In the genomic region with DNA sequence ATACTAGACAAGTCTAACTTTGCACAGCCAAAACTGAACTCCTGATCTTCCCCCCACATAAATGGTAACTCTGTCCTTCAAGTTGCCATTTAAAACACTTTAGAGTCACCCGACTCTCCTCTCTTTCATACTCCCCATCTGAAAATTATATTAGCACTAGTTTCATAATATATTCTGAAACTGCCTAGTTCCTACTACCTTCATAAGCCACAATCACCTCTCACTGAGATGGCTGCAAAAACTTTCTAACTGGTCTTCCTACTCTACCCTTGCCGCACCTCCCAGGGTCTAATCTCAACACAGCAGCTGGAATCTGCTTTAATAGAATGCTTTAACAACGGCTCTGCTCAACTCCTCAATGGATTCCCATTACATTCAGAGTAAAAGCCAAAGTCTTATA, we compare ENCODE assay signal across 14 cellular contexts. TPM values are rescaled to one million over a fixed set of nuclear protein-coding genes. Genes with fewer than 3 reads are reported as not detected.
DNase-seq lines count a peak whose midpoint lies in the region; ATAC-seq and TF ChIP-seq lines count a peak whose summit lies in the region.
"Had no signal": no experiment of that assay in that cellular context is flagged by ENCODE, and none has a peak within 500 bp of the region (broad histone marks: within the 10 kb centered on the region; RNA-seq: fewer than 3 reads in every experiment).

No MANE protein-coding gene starts in this region.

- DNase-seq in islet precursor cell (no peak), SW 1271 (lab: John Stamatoyannopoulos, UW) (no peak), suprapubic skin (ENCODE audit: low spot score in 2 of 2) (no peak), esophagus squamous epithelium (lab: John Stamatoyannopoulos, UW) (no peak)
- DNase-seq: activated CD4-positive, alpha-beta T cell treated with anti-CD3 and anti-CD28 coated beads, Interleukin-2, amount 50 U/mL, for 48 hours; activated naive CD4-positive, alpha-beta T cell treated with anti-CD3 and anti-CD28 coated beads, Interleukin-2, amount 10 ng/mL, durations not matched to agents 7 days and 5 days; NCI-H2171 treated with DMSO at 0.1 percent for 48 hours; T-helper 2 cell; trophoblast cell had no signal

- TF ChIP-seq POLR2A in suprapubic skin (IDR thresholded peaks at IDR 0.05) (no peak), esophagus squamous epithelium (IDR thresholded peaks at IDR 0.05) (no peak)

- no peak overlapping the region for H3K4me3 ChIP-seq in suprapubic skin
- no peak overlapping the region for H3K4me3 ChIP-seq in esophagus squamous epithelium

- whole genome bisulfite sequencing in suprapubic skin, result 86% methylated on average over 3 of the region's 3 CpGs
- WGBS in esophagus squamous epithelium, 2 donors, result 79 to 94% methylated on average over 2 to 3 of the region's 3 CpGs

- H3K36me3 ChIP-seq in suprapubic skin, result peaks cover 16% of the 10 kb centered on the region
- H3K36me3 ChIP-seq in esophagus squamous epithelium, result peaks cover 0 to 39% (median 0%) of the 10 kb centered on the region in 3 donors

- H3K27me3 ChIP-seq in suprapubic skin, result no peaks in the 10 kb centered on the region
- H3K27me3 ChIP-seq in esophagus squamous epithelium, result no peaks in the 10 kb centered on the region

- TF ChIP-seq CTCF in suprapubic skin (IDR thresholded peaks at IDR 0.05) (no peak), esophagus squamous epithelium (IDR thresholded peaks at IDR 0.05) (no peak)

- intact Hi-C loops in esophagus squamous epithelium (cut with DNase I), result no loop called here

- H3K9me3 ChIP-seq in suprapubic skin (no peaks in the 10 kb centered on the region), esophagus squamous epithelium (no peaks in the 10 kb centered on the region)

- ATAC-seq in GM18498 (IDR thresholded peaks at IDR 0.05; ENCODE audit: unreplicated experiment) (peak; percentile 95), GM19468 (IDR thresholded peaks at IDR 0.05; ENCODE audit: extremely low read depth, unreplicated experiment) (peak; percentile 76), HG02870 (IDR thresholded peaks at IDR 0.05; ENCODE audit: unreplicated experiment) (peak; percentile 96), HG03571 (IDR thresholded peaks at IDR 0.05; ENCODE audit: unreplicated experiment) (peak; percentile 71)
- ATAC-seq: Panc1 had no signal

- H3K4me1 ChIP-seq in suprapubic skin (no peaks in the 10 kb centered on the region), esophagus squamous epithelium (no peaks in the 10 kb centered on the region)

- H3K27ac ChIP-seq in suprapubic skin, result no peak overlapping the region
- no peak overlapping the region for H3K27ac ChIP-seq in esophagus squamous epithelium

- TF ChIP-seq EP300 in suprapubic skin (IDR thresholded peaks at IDR 0.05), result no peak

RNA-seq across cellular contexts. Expression of gene GLB1, which starts 55.0 kb away (rescaled TPM):
- 10 to 100 TPM; 27.1 to 42.6 (median 40.3) TPM for total RNA-seq in suprapubic skin
- 10 to 100 TPM; 15.8 to 51.3 (median 28.3) TPM for total RNA-seq in esophagus squamous epithelium

RNA-seq across cellular contexts. Expression of gene TMPPE, which starts 55.0 kb away (rescaled TPM):
- total RNA-seq in suprapubic skin, result 10 to 100 TPM in 3 of 4 donors, 1 to 10 TPM in 1; 9.7 to 17.1 (median 15.6) TPM
- 1 to 10 TPM; 4.4 to 9.2 (median 6.1) TPM for total RNA-seq in esophagus squamous epithelium
